In genomic region chr10:112953760-112954159, GRCh38 we compare ENCODE assay signal across 8 cellular contexts. TPM values are rescaled to one million over a fixed set of nuclear protein-coding genes. Genes with fewer than 3 reads are reported as not detected.
DNase-seq lines count a peak whose midpoint lies in the region; ATAC-seq and TF ChIP-seq lines count a peak whose summit lies in the region.

No MANE protein-coding gene starts in this region.

- TF ChIP-seq POLR2A in gastroesophageal sphincter (IDR thresholded peaks at IDR 0.05) = no peak

- intact Hi-C loops in posterior cingulate gyrus (cut with DNase I) = loop anchor here (5.0 kb wide), 1 partner anchor 174 kb away; no protein-coding TSS in a partner anchor

- H3K27ac ChIP-seq in gastroesophageal sphincter (peak overlapping the region; percentile 29 to 98 (median 90)), rectal smooth muscle tissue (ENCODE audit: low read depth, low read length) (no peak overlapping the region)

- TF ChIP-seq EP300 in gastroesophageal sphincter (IDR thresholded peaks at IDR 0.05) = no peak

- no peak for ATAC-seq in gastroesophageal sphincter
- no peak for ATAC-seq in stimulated activated naive CD8-positive, alpha-beta T cell treated with anti-CD3 and anti-CD28 coated beads, Interleukin-15, Interleukin-2, amounts not matched to agents 100 U/mL and 50 U/mL, for 24 hours

- H3K4me1 ChIP-seq in gastroesophageal sphincter (peaks cover 11 to 74% (median 26%) of the 10 kb centered on the region in 3 donors), rectal smooth muscle tissue (ENCODE audit: control insufficient read depth, insufficient read depth, low read length) (peaks cover 10% of the 10 kb centered on the region)

- WGBS in gastroesophageal sphincter (ENCODE audit: low coverage in 1 of 2), 2 donors = 49 to 63% methylated on average over 8 of the region's 8 CpGs

- peak; percentile 73 for DNase-seq in Caki2 (ENCODE audit: low read depth)
- peak; percentile 20 for DNase-seq in SW480 (ENCODE audit: low spot score)
- DNase-seq in cerebellum (ENCODE audit: low spot score) = no peak
- DNase-seq in stimulated activated naive CD8-positive, alpha-beta T cell treated with anti-CD3 and anti-CD28 coated beads, Interleukin-15, Interleukin-2, amounts not matched to agents 100 U/mL and 50 U/mL, for 24 hours = no peak
- no peak for DNase-seq in posterior cingulate gyrus
- no peak for DNase-seq in NCI-H1105 treated with DMSO at 0.1 percent for 48 hours (lab: John Stamatoyannopoulos, UW)

- no peaks in the 10 kb centered on the region for H3K9me3 ChIP-seq in gastroesophageal sphincter

- H3K27me3 ChIP-seq in gastroesophageal sphincter (no peaks in the 10 kb centered on the region), rectal smooth muscle tissue (ENCODE audit: control insufficient read depth, insufficient read depth, low read length) (no peaks in the 10 kb centered on the region)

- in situ Hi-C loops in Caki2 (cut with HindIII; ENCODE audit: low pct_unique_long_range_greater_than_20kb, low sequenced_read_pairs) = no loop called here

- TF ChIP-seq CTCF in gastroesophageal sphincter (IDR thresholded peaks at IDR 0.05) = no peak

- H3K9ac ChIP-seq in rectal smooth muscle tissue (ENCODE audit: low read length) = no peak overlapping the region

- H3K4me3 ChIP-seq in gastroesophageal sphincter (peak overlapping the region; percentile 80 to 88), rectal smooth muscle tissue (ENCODE audit: low read length) (peak overlapping the region; percentile 72)

- H3K36me3 ChIP-seq in gastroesophageal sphincter (no peaks in the 10 kb centered on the region), rectal smooth muscle tissue (ENCODE audit: control insufficient read depth, insufficient read depth, low read length) (no peaks in the 10 kb centered on the region)

RNA-seq across cellular contexts. Expression of gene TCF7L2, which starts 3.7 kb away (rescaled TPM):
- total RNA-seq in Caki2 (2014; rRNA removed; shearing (Covaris generic); ENCODE audit: low replicate concordance) = 0.47 TPM in 1 of 2 replicates, not detected in the other
- total RNA-seq in gastroesophageal sphincter = 10 to 100 TPM; 12.6 to 22.4 (median 20.2) TPM
- total RNA-seq in cerebellum = 6.5 TPM

Comparison
In these comparisons a context has a peak if more than half of its experiments do, and no peak if none do; other contexts are left out.
1. DNase-seq: peak in Caki2 (single experiment) and SW480 (single experiment); none in cerebellum (single experiment), stimulated activated naive CD8-positive, alpha-beta T cell treated with anti-CD3 and anti-CD28 coated beads, Interleukin-15, Interleukin-2, amounts not matched to agents 100 U/mL and 50 U/mL, for 24 hours (single experiment), posterior cingulate gyrus (0 of 10) and NCI-H1105 treated with DMSO at 0.1 percent for 48 hours (single experiment).